ENCODE assay signal across 13 cellular contexts in the genomic region with DNA sequence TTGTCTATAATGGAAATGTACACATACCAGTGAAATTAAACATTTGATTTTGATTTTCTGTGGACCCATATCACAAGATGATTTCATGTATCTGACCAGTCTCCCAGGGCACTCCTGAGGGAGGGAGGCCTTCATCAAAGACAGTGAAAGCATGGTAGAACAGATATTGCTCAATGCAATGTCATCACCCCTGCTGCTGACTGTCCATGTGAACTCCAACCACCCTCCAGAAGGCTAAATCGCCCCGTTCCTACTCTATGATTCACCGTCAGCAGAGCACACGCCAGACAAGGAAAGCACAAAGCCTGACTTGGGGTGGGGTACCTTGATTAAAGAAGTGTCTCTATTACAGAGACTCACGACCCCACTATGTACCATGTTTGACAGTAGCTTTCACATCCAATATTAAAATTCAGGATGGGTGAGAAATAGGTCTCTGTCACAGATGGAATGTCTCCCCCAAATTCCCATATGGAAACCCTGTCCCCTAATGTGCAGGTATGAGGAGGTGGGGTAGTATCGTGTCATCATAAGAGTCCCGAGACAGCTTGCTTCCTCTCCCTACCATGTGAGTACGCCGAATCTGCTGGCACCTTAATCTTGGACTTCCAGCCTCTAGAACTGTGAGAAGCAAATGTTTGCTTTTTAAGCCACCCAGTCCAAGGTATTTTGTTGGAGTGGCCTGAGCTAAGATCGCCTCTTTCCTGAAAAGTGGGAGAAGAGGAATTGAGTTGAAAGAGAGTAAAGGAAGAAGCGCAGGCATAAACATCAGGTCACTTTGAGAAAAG. TPM values are rescaled to one million over a fixed set of nuclear protein-coding genes. Genes with fewer than 3 reads are reported as not detected.
DNase-seq lines count a peak whose midpoint lies in the region; ATAC-seq and TF ChIP-seq lines count a peak whose summit lies in the region.
"Had no signal": no experiment of that assay in that cellular context is flagged by ENCODE, and none has a peak within 500 bp of the region (broad histone marks: within the 10 kb centered on the region; RNA-seq: fewer than 3 reads in every experiment).

No MANE protein-coding gene starts in this region.

- H3K36me3 Mint-ChIP-seq in HFFc6 (ENCODE audit: low read depth), result peaks cover 20% of the 10 kb centered on the region

- peak overlapping the region; percentile 6 for H3K4me2 ChIP-seq in smooth muscle cell

- peak overlapping the region; percentile 15; the same call in 1 of the 2 replicates for H3K4me3 Mint-ChIP-seq in HFFc6
- H3K4me3 Mint-ChIP-seq: activated CD4-positive, alpha-beta memory T cell treated with anti-CD3 and anti-CD28 coated beads for 36 hours; brain; neural crest cell had no signal

- peak; percentile 84 for DNase-seq in HFFc6
- DNase-seq in SKM-1 treated with dmso at 0.1 percent for 144 hours (lab: John Stamatoyannopoulos, UW; ENCODE audit: unreplicated experiment), result peak; percentile 45
- DNase-seq in foreskin melanocyte, result peak; percentile 9
- no peak for DNase-seq in smooth muscle cell (lab: John Stamatoyannopoulos, UW; ENCODE audit: unreplicated experiment)
- no peak for DNase-seq in COR-L47 (lab: John Stamatoyannopoulos, UW)
- no peak for DNase-seq in DMS53 treated with DMSO at 0.1 percent for 48 hours (lab: John Stamatoyannopoulos, UW; ENCODE audit: unreplicated experiment)
- no peak for DNase-seq in NCI-H1417 treated with DMSO at 0.1 percent for 48 hours (lab: John Stamatoyannopoulos, UW)
- DNase-seq: hypothalamus, NCI-H1105 treated with DMSO at 0.1 percent for 48 hours had no signal

- H4K20me1 ChIP-seq in smooth muscle cell (ENCODE audit: low read depth), result no peaks in the 10 kb centered on the region

- H3K27ac Mint-ChIP-seq in HFFc6, result peak overlapping the region; percentile 53
- H3K27ac Mint-ChIP-seq: activated CD4-positive, alpha-beta memory T cell treated with anti-CD3 and anti-CD28 coated beads for 36 hours had no signal

- H3K79me2 ChIP-seq in smooth muscle cell (ENCODE audit: low read depth), result no peaks in the 10 kb centered on the region

- peaks cover 7% of the 10 kb centered on the region for H3K27me3 Mint-ChIP-seq in HFFc6 (ENCODE audit: insufficient read depth)
- H3K27me3 Mint-ChIP-seq: activated CD4-positive, alpha-beta memory T cell treated with anti-CD3 and anti-CD28 coated beads for 36 hours had no signal

- H3K27me3 ChIP-seq in smooth muscle cell (ENCODE audit: low read depth), result no peaks in the 10 kb centered on the region

- H3K9me3 Mint-ChIP-seq in HFFc6, result no peaks in the 10 kb centered on the region
- H3K9me3 Mint-ChIP-seq: activated CD4-positive, alpha-beta memory T cell treated with anti-CD3 and anti-CD28 coated beads for 36 hours; brain; neural crest cell had no signal

- H3K4me3 ChIP-seq in smooth muscle cell, result no peak overlapping the region

- no peaks in the 10 kb centered on the region for H3K9me3 ChIP-seq in smooth muscle cell (replicated peaks; ENCODE audit: low read depth)

- 63% methylated on average over 11 of the region's 11 CpGs for WGBS in smooth muscle cell (ENCODE audit: low lambda C conversion rate)

- H3K4me1 Mint-ChIP-seq in HFFc6 (ENCODE audit: low read depth), result peaks cover 50% of the 10 kb centered on the region
- H3K4me1 Mint-ChIP-seq: brain had no signal

- no peaks in the 10 kb centered on the region for H3K36me3 ChIP-seq in smooth muscle cell (ENCODE audit: low read depth)

- H3K27ac ChIP-seq in smooth muscle cell (ENCODE audit: low read depth), result peak overlapping the region; percentile 70

- peaks cover 12% of the 10 kb centered on the region for H3K4me1 ChIP-seq in smooth muscle cell (ENCODE audit: low read depth)

- no peak overlapping the region for H3K9ac ChIP-seq in smooth muscle cell (ENCODE audit: low read depth)

- H2AFZ ChIP-seq in smooth muscle cell (ENCODE audit: low read depth), result no peak overlapping the region

- no peak for ATAC-seq in GM19328 (IDR thresholded peaks at IDR 0.05; ENCODE audit: unreplicated experiment)

- TF ChIP-seq CTCF in HFFc6 (IDR thresholded peaks at IDR 0.05), result no peak
- no peak for TF ChIP-seq CTCF in smooth muscle cell (IDR thresholded peaks at IDR 0.05; ENCODE audit: borderline replicate concordance, insufficient read depth, poor library complexity, severe bottlenecking)

- H3F3A ChIP-seq in smooth muscle cell (ENCODE audit: low read depth), result peaks cover 23% of the 10 kb centered on the region

RNA-seq across cellular contexts. Expression of a gene that starts 42.4 kb away (rescaled TPM):
- 10 to 100 TPM; 60.4 to 83.3 (median 69.1) TPM for total RNA-seq in HFFc6 (2021; fragmentation: NEBNext Ultra II Directional; extraction: Animal tissue kit (Norgen Biotek cat#: 25700))
- total RNA-seq in smooth muscle cell, result 52.8 and 61.5 TPM in 2 replicates
- 77.6 and 83.2 TPM in 2 replicates for polyA plus RNA-seq in smooth muscle cell

Comparison
In these comparisons a context has a peak if more than half of its experiments do, and no peak if none do; other contexts are left out.
1. DNase-seq: peak in HFFc6 (single experiment), SKM-1 treated with dmso at 0.1 percent for 144 hours (single experiment) and foreskin melanocyte (single experiment); none in smooth muscle cell (single experiment), COR-L47 (single experiment), DMS53 treated with DMSO at 0.1 percent for 48 hours (single experiment) and NCI-H1417 treated with DMSO at 0.1 percent for 48 hours (single experiment).